In genomic region chr1:40383095-40383487, GRCh38 we compare ENCODE assay signal across 10 cellular contexts. TPM values are rescaled to one million over a fixed set of nuclear protein-coding genes. Genes with fewer than 3 reads are reported as not detected.
DNase-seq lines count a peak whose midpoint lies in the region; ATAC-seq, FAIRE-seq and TF ChIP-seq lines count a peak whose summit lies in the region.
"Had no signal": no experiment of that assay in that cellular context is flagged by ENCODE, and none has a peak within 500 bp of the region (broad histone marks: within the 10 kb centered on the region; RNA-seq: fewer than 3 reads in every experiment).

No MANE protein-coding gene starts in this region.

- H3K9me3 ChIP-seq in DOHH2 (ENCODE audit: control insufficient read depth, insufficient read depth, low read length) = no peaks in the 10 kb centered on the region
- H3K9me3 ChIP-seq in pancreas = no peaks in the 10 kb centered on the region

- ATAC-seq in effector memory CD8-positive, alpha-beta T cell (replicated peaks) = no peak
- ATAC-seq in pancreas = peak; percentile 20 to 50 (median 32)
- no peak for ATAC-seq in GM19324 (IDR thresholded peaks at IDR 0.05; ENCODE audit: low FRiP score, unreplicated experiment)
- ATAC-seq in GM21515 (IDR thresholded peaks at IDR 0.05; ENCODE audit: unreplicated experiment) = no peak
- no peak for ATAC-seq in HG02870 (IDR thresholded peaks at IDR 0.05; ENCODE audit: unreplicated experiment)

- H3F3A ChIP-seq in DOHH2 (ENCODE audit: control insufficient read depth, insufficient read depth) = peaks cover 36% of the 10 kb centered on the region

- H3K36me3 ChIP-seq in DOHH2 (ENCODE audit: control insufficient read depth, low read length) (peaks cover 47% of the 10 kb centered on the region), pancreas (no peaks in the 10 kb centered on the region)

- H3K27me3 Mint-ChIP-seq in effector memory CD8-positive, alpha-beta T cell = no peaks in the 10 kb centered on the region
- H3K27me3 Mint-ChIP-seq: type B pancreatic cell had no signal

- H3K4me1 Mint-ChIP-seq in effector memory CD8-positive, alpha-beta T cell (ENCODE audit: low read depth in 2 of 2) = peaks cover 56 to 68% of the 10 kb centered on the region in 2 donors

- H3K79me2 ChIP-seq in DOHH2 (ENCODE audit: control insufficient read depth, low read length) = peaks cover 89% of the 10 kb centered on the region

- TF ChIP-seq CTCF in DOHH2 (IDR thresholded peaks at IDR 0.05; ENCODE audit: low read depth, low read length, poor library complexity, severe bottlenecking) (no peak), pancreas (IDR thresholded peaks at IDR 0.05) (no peak)

- H3K9me2 ChIP-seq in DOHH2 (replicated peaks; ENCODE audit: control insufficient read depth, low read length) = no peaks in the 10 kb centered on the region

- H3K27ac ChIP-seq in DOHH2 (ENCODE audit: low read depth, low read length) (peak overlapping the region; percentile 98), pancreas (peak overlapping the region; percentile 22 to 87 (median 77))

- peak overlapping the region; percentile 74 for H3K4me3 ChIP-seq in DOHH2 (ENCODE audit: low read length)
- peak overlapping the region in 1 of 4 donors; percentile 11 for H3K4me3 ChIP-seq in pancreas

- H3K36me3 Mint-ChIP-seq in effector memory CD8-positive, alpha-beta T cell (ENCODE audit: insufficient read depth) = peaks cover 55% of the 10 kb centered on the region
- H3K36me3 Mint-ChIP-seq: type B pancreatic cell had no signal

- DNase-seq in OCI-M1 (lab: John Stamatoyannopoulos, UW) = peak; percentile 89
- DNase-seq in effector memory CD8-positive, alpha-beta T cell = no peak
- peak in 2 of 6 donors; percentile 30 to 31 for DNase-seq in pancreas
- DNase-seq in SW 1271 (lab: John Stamatoyannopoulos, UW) = no peak
- DNase-seq: NCI-H1105 had no signal

- H3K4me3 Mint-ChIP-seq in effector memory CD8-positive, alpha-beta T cell = peak overlapping the region; percentile 80 to 83
- H3K4me3 Mint-ChIP-seq: type B pancreatic cell had no signal

- WGBS in pancreas, 2 donors = 40 to 46% methylated on average over 7 of the region's 7 CpGs

- H3K27me3 ChIP-seq in DOHH2 (ENCODE audit: control insufficient read depth, low read length) = no peaks in the 10 kb centered on the region
- no peaks in the 10 kb centered on the region for H3K27me3 ChIP-seq in pancreas

- H3K4me2 ChIP-seq in DOHH2 (ENCODE audit: low read length) = peak overlapping the region; percentile 93

- no peaks in the 10 kb centered on the region for H4K20me1 ChIP-seq in DOHH2 (ENCODE audit: control insufficient read depth, insufficient read depth, low read depth, low read length)

- H3K27ac Mint-ChIP-seq in effector memory CD8-positive, alpha-beta T cell = peak overlapping the region; percentile 97 to 99
- H3K27ac Mint-ChIP-seq: type B pancreatic cell had no signal

- FAIRE-seq in pancreas (lab: Jason Lieb, UNC) = no peak

- no peaks in the 10 kb centered on the region for H3K9me3 Mint-ChIP-seq in effector memory CD8-positive, alpha-beta T cell
- H3K9me3 Mint-ChIP-seq: type B pancreatic cell had no signal

- H3K4me1 ChIP-seq in DOHH2 (ENCODE audit: control insufficient read depth, low read length) (peaks cover 93% of the 10 kb centered on the region), pancreas (peaks cover 64 to 82% (median 64%) of the 10 kb centered on the region in 3 donors)

- intact Hi-C loops in pancreas (cut with DNase I) = no loop called here

RNA-seq across cellular contexts. Expression of gene SMAP2, which starts 9.6 kb away (rescaled TPM):
- 10 to 100 TPM in 3 of 6 donors, 1 to 10 TPM in 3; 7.2 to 26.1 (median 12.3) TPM for total RNA-seq in pancreas
- 10 to 100 TPM in 1 of 2 donors, 1 to 10 TPM in 1; 9.6 to 19.0 TPM for polyA plus RNA-seq in pancreas

Comparison
In these comparisons a context has a peak if more than half of its experiments do, and no peak if none do; other contexts are left out.
1. ATAC-seq: peak in pancreas (4 of 4); none in effector memory CD8-positive, alpha-beta T cell (single experiment), GM19324 (single experiment), GM21515 (single experiment) and HG02870 (single experiment).